8 cellular contexts compared by ENCODE assay signal in the genomic region with DNA sequence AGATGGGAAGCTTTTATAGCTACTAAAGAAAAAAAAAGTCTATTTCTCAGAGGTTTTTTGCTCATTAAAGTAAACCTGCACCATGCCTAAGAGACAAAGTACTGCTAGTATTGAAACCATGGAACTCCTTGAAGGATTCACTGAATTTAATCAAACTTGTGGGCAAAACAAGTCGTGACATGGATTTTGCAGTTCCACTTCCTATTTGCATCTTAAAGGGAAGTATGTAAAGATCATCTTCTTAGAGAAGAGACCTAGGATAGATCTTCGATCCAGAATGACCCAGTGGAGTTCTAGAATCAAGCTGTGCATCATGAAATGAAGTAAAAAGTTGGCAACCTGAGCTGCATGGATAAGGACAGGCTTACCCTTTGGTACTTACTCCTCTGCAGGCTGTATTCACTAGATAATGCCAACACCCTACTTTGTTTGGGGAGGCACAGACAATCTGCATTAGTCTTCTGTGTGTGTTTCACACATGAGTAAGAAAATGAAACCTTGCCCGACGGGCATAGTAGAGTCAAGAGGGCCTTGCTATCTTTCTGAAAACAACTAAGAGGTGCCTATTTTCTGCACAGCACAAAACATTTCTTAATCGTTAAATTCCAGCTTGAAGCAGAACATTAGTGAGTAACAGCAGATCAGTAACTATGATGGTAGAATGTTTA. TPM values are rescaled to one million over a fixed set of nuclear protein-coding genes. Genes with fewer than 3 reads are reported as not detected.
DNase-seq lines count a peak whose midpoint lies in the region; TF ChIP-seq lines count a peak whose summit lies in the region.

No MANE protein-coding gene starts in this region.

- CTCF ChIA-PET in SK-N-SH (lab: Yijun Ruan, JAX) = interaction anchor here (1.5 to 4.9 kb wide), 7 partner anchors 8 to 579 kb away, joined by 3 to 35 read pairs (median 9); no protein-coding TSS in a partner anchor

- peaks cover 51% of the 10 kb centered on the region for H3K4me1 Mint-ChIP-seq in activated T-cell treated with anti-CD3 and anti-CD28 coated beads, Interleukin-2, amount 50 U/mL, for 24 hours (ENCODE audit: low read depth)

- H3K9me3 Mint-ChIP-seq in activated T-cell treated with anti-CD3 and anti-CD28 coated beads, Interleukin-2, amount 50 U/mL, for 24 hours = no peaks in the 10 kb centered on the region

- no peaks in the 10 kb centered on the region for H3K9me2 ChIP-seq in SK-N-SH

- H2AFZ ChIP-seq in SK-N-SH (ENCODE audit: low read depth) = peak overlapping the region; percentile 86

- POLR2A ChIA-PET in SK-N-SH (lab: Yijun Ruan, JAX) = interaction anchor here (1.0 kb wide), 1 partner anchor 22 kb away, joined by 3 read pairs; no protein-coding TSS in a partner anchor

- peak overlapping the region; percentile 70 to 82 for H3K4me3 ChIP-seq in SK-N-SH (ENCODE audit: low read depth in 2 of 2, low read length in 1 of 2)
- H3K4me3 ChIP-seq in fibroblast of pulmonary artery (replicated peaks; ENCODE audit: low read depth, low read length) = peak overlapping the region; percentile 36
- peak overlapping the region; percentile 47 for H3K4me3 ChIP-seq in suprapubic skin

- H3K36me3 ChIP-seq in SK-N-SH (replicated peaks in 1 of 2; ENCODE audit: control insufficient read depth in 1 of 2, insufficient read depth in 2 of 2, low read length in 1 of 2) = peaks cover 0 to 3% of the 10 kb centered on the region in 2 experiments
- no peaks in the 10 kb centered on the region for H3K36me3 ChIP-seq in suprapubic skin

- H3K4me1 ChIP-seq in SK-N-SH (ENCODE audit: control insufficient read depth in 1 of 2, insufficient read depth in 2 of 2, low read depth in 1 of 2, low read length in 1 of 2) (peaks cover 20 to 25% of the 10 kb centered on the region in 2 experiments), suprapubic skin (peaks cover 18% of the 10 kb centered on the region)

- TF ChIP-seq RAD21 in SK-N-SH (IDR thresholded peaks at IDR 0.05; ENCODE audit: low read length) = no peak

- peaks cover 12% of the 10 kb centered on the region for H3F3A ChIP-seq in SK-N-SH (replicated peaks; ENCODE audit: insufficient read depth)

- WGBS in SK-N-SH (ENCODE audit: low lambda C conversion rate) = 31% methylated on average over 5 of the region's 5 CpGs
- WGBS in suprapubic skin = 72% methylated on average over 5 of the region's 5 CpGs

- H3K27ac ChIP-seq in SK-N-SH (ENCODE audit: low read depth in 2 of 2, low read length in 1 of 2) (peak overlapping the region; percentile 75 to 92), suprapubic skin (no peak overlapping the region)

- H3K36me3 Mint-ChIP-seq in activated T-cell treated with anti-CD3 and anti-CD28 coated beads, Interleukin-2, amount 50 U/mL, for 24 hours (ENCODE audit: low read depth) = peaks cover 30% of the 10 kb centered on the region

- peaks cover 59% of the 10 kb centered on the region for H3K79me2 ChIP-seq in SK-N-SH (ENCODE audit: insufficient read depth)

- H4K20me1 ChIP-seq in SK-N-SH (ENCODE audit: insufficient read depth) = no peaks in the 10 kb centered on the region

- TF ChIP-seq EP300 in SK-N-SH (IDR thresholded peaks at IDR 0.05; ENCODE audit: borderline replicate concordance in 1 of 2, low read depth in 1 of 2, low read length in 1 of 2) (no peak), suprapubic skin (IDR thresholded peaks at IDR 0.05) (no peak)

- H3K27me3 Mint-ChIP-seq in activated T-cell treated with anti-CD3 and anti-CD28 coated beads, Interleukin-2, amount 50 U/mL, for 24 hours = no peaks in the 10 kb centered on the region

- H3K27ac Mint-ChIP-seq in activated T-cell treated with anti-CD3 and anti-CD28 coated beads, Interleukin-2, amount 50 U/mL, for 24 hours = peak overlapping the region; percentile 90

- DNase-seq in activated T-cell treated with anti-CD3 and anti-CD28 coated beads, Interleukin-2, amount 50 U/mL, for 24 hours = no peak
- no peak for DNase-seq in activated T-cell treated with anti-CD3 and anti-CD28 coated beads, Interleukin-2, amount 50 U/mL, for 1 hour
- DNase-seq in SK-N-SH (no peak), fibroblast of pulmonary artery (ENCODE audit: low read depth) (no peak), suprapubic skin (ENCODE audit: low spot score in 2 of 2) (no peak), COLO829 (ENCODE audit: low spot score) (no peak), pons (ENCODE audit: low spot score) (no peak), NCI-H774 (lab: John Stamatoyannopoulos, UW) (no peak)

- H3K9me3 ChIP-seq in SK-N-SH (no peaks in the 10 kb centered on the region), suprapubic skin (no peaks in the 10 kb centered on the region)

- H3K27me3 ChIP-seq in SK-N-SH (ENCODE audit: insufficient read depth) = no peaks in the 10 kb centered on the region
- H3K27me3 ChIP-seq in suprapubic skin = no peaks in the 10 kb centered on the region

- peak overlapping the region; percentile 92 for H3K4me3 Mint-ChIP-seq in activated T-cell treated with anti-CD3 and anti-CD28 coated beads, Interleukin-2, amount 50 U/mL, for 24 hours

- TF ChIP-seq CTCF in SK-N-SH (IDR thresholded peaks at IDR 0.05) = no peak
- no peak for TF ChIP-seq CTCF in fibroblast of pulmonary artery (IDR thresholded peaks at IDR 0.05; ENCODE audit: low read length, missing control alignments)
- TF ChIP-seq CTCF in suprapubic skin (IDR thresholded peaks at IDR 0.05) = no peak

- H3K9ac ChIP-seq in SK-N-SH = peak overlapping the region; percentile 84

- peak overlapping the region; percentile 80 for H3K4me2 ChIP-seq in SK-N-SH

- TF ChIP-seq POLR2A in suprapubic skin (IDR thresholded peaks at IDR 0.05) = no peak

TF ChIP-seq in SK-N-SH, 30 proteins besides CTCF, POLR2A, EP300 and RAD21:
- TF ChIP-seq, protein P1, sequence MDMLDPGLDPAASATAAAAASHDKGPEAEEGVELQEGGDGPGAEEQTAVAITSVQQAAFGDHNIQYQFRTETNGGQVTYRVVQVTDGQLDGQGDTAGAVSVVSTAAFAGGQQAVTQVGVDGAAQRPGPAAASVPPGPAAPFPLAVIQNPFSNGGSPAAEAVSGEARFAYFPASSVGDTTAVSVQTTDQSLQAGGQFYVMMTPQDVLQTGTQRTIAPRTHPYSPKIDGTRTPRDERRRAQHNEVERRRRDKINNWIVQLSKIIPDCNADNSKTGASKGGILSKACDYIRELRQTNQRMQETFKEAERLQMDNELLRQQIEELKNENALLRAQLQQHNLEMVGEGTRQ (IDR thresholded peaks at IDR 0.05; ENCODE audit: borderline replicate concordance, low read depth, low read length) = no peak
- TF ChIP-seq, protein P2, sequence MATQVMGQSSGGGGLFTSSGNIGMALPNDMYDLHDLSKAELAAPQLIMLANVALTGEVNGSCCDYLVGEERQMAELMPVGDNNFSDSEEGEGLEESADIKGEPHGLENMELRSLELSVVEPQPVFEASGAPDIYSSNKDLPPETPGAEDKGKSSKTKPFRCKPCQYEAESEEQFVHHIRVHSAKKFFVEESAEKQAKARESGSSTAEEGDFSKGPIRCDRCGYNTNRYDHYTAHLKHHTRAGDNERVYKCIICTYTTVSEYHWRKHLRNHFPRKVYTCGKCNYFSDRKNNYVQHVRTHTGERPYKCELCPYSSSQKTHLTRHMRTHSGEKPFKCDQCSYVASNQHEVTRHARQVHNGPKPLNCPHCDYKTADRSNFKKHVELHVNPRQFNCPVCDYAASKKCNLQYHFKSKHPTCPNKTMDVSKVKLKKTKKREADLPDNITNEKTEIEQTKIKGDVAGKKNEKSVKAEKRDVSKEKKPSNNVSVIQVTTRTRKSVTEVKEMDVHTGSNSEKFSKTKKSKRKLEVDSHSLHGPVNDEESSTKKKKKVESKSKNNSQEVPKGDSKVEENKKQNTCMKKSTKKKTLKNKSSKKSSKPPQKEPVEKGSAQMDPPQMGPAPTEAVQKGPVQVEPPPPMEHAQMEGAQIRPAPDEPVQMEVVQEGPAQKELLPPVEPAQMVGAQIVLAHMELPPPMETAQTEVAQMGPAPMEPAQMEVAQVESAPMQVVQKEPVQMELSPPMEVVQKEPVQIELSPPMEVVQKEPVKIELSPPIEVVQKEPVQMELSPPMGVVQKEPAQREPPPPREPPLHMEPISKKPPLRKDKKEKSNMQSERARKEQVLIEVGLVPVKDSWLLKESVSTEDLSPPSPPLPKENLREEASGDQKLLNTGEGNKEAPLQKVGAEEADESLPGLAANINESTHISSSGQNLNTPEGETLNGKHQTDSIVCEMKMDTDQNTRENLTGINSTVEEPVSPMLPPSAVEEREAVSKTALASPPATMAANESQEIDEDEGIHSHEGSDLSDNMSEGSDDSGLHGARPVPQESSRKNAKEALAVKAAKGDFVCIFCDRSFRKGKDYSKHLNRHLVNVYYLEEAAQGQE (IDR thresholded peaks at IDR 0.05; ENCODE audit: low read depth, low read length) = no peak
- TF ChIP-seq RXRA (IDR thresholded peaks at IDR 0.05; ENCODE audit: borderline replicate concordance, low read depth) = no peak
- TF ChIP-seq FOXM1 (IDR thresholded peaks at IDR 0.05; ENCODE audit: low read depth) = no peak
- TF ChIP-seq TEAD4 (IDR thresholded peaks at IDR 0.05; ENCODE audit: borderline replicate concordance, insufficient read depth) = no peak
- TF ChIP-seq GABPA (IDR thresholded peaks at IDR 0.05; ENCODE audit: low read depth) = no peak
- no peak for TF ChIP-seq TAF1 (IDR thresholded peaks at IDR 0.05; ENCODE audit: borderline replicate concordance, low read depth, low read length)
- no peak for TF ChIP-seq MEF2A (IDR thresholded peaks at IDR 0.05; ENCODE audit: borderline replicate concordance, low read depth)
- TF ChIP-seq SMC3 (IDR thresholded peaks at IDR 0.05; ENCODE audit: low read depth, low read length) = no peak
- no peak for TF ChIP-seq SIN3A (IDR thresholded peaks at IDR 0.05; ENCODE audit: borderline replicate concordance, low read depth, low read length)
- no peak for TF ChIP-seq EZH2phosphoT487 (IDR thresholded peaks at IDR 0.05; ENCODE audit: borderline replicate concordance, low read depth)
TF ChIP-seq in SK-N-SH: peak in this region for 0.

RNA-seq across cellular contexts. Expression of a gene that starts 1.9 kb away (rescaled TPM):
- polyA plus RNA-seq in SK-N-SH (2012; rRNA removed) = 17.8 and 19.1 TPM in 2 replicates
- polyA plus RNA-seq in SK-N-SH (2012; cell fraction: cytosol; rRNA removed) = 25.2 and 29.0 TPM in 2 replicates
- 8.2 and 8.9 TPM in 2 replicates for polyA plus RNA-seq in SK-N-SH (2012; cell fraction: nucleus; rRNA removed)
- 1 to 10 TPM; 3.6 to 8.1 (median 7.2) TPM for total RNA-seq in suprapubic skin
